ENCODE assay signal across 8 cellular contexts in the genomic region with DNA sequence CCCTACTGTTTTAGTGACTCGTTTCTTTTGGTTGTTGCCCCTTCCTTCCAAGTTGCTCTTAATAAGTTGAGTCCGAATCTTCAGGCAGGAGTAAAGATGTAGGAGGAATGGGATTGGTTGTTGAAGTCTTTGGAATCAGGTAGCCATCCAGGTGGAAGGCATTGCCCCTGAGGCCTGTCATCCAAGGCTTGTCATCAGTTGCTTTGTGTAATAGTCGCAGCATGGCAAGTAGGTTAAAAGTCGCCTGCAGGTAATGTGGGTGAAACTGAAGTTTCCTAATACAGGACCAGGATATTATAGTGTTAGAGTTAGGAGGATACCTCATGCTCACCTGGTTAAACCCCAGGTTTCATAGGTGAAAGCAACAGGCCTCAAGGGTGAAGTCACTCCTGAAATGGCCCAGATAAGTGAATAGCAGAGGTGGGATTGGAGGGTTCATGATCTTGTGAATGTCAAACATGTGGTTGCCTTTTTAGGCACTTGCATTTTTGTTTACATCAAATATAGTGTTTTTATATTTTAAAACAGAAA. TPM values are rescaled to one million over a fixed set of nuclear protein-coding genes. Genes with fewer than 3 reads are reported as not detected.
DNase-seq lines count a peak whose midpoint lies in the region; ATAC-seq and TF ChIP-seq lines count a peak whose summit lies in the region.

No MANE protein-coding gene starts in this region.

- TF ChIP-seq CTCF in nephron progenitor cell (IDR thresholded peaks at IDR 0.05) = no peak

- H4K20me1 ChIP-seq in BLaER1 = peaks cover 7% of the 10 kb centered on the region; the same call in 1 of the 2 replicates

- peaks cover 14 to 21% of the 10 kb centered on the region in 2 donors for H3K27me3 Mint-ChIP-seq in effector memory CD8-positive, alpha-beta T cell
- H3K27me3 Mint-ChIP-seq in nephron progenitor cell (ENCODE audit: low read depth, poor library complexity) = peaks cover 6% of the 10 kb centered on the region

- H3K4me1 ChIP-seq in BLaER1 = peaks cover 22% of the 10 kb centered on the region

- H3K9ac ChIP-seq in BLaER1 = peak overlapping the region; percentile 86

- H3K4me3 Mint-ChIP-seq in effector memory CD8-positive, alpha-beta T cell = peak overlapping the region; percentile 77 to 84
- H3K4me3 Mint-ChIP-seq in nephron progenitor cell = peak overlapping the region; percentile 91

- peak overlapping the region; percentile 89 to 91 for H3K27ac Mint-ChIP-seq in effector memory CD8-positive, alpha-beta T cell
- H3K27ac Mint-ChIP-seq in nephron progenitor cell = peak overlapping the region; percentile 90

- no peaks in the 10 kb centered on the region for H3K9me3 ChIP-seq in BLaER1
- H3K9me3 ChIP-seq in MG63 = no peaks in the 10 kb centered on the region

- peak overlapping the region; percentile 92 for H3K4me2 ChIP-seq in BLaER1

- H3K4me3 ChIP-seq in BLaER1 (peak overlapping the region; percentile 93), MG63 (peak overlapping the region; percentile 96)

- no peak for DNase-seq in MG63
- no peak for DNase-seq in effector memory CD8-positive, alpha-beta T cell
- no peak for DNase-seq in nephron progenitor cell
- no peak for DNase-seq in H4 (ENCODE audit: low spot score)
- no peak for DNase-seq in RPMI8226
- DNase-seq in activated effector memory CD4-positive, alpha-beta T cell treated with Interleukin-2 at 50 U/mL for 16 hours = no peak

- H3K27me3 ChIP-seq in BLaER1 (no peaks in the 10 kb centered on the region), MG63 (peaks cover 7% of the 10 kb centered on the region; the same call in 1 of the 2 replicates)

- peaks cover 13 to 25% of the 10 kb centered on the region in 2 donors for H3K4me1 Mint-ChIP-seq in effector memory CD8-positive, alpha-beta T cell (ENCODE audit: low read depth in 2 of 2)
- H3K4me1 Mint-ChIP-seq in nephron progenitor cell = peaks cover 29% of the 10 kb centered on the region

- no peak overlapping the region for H3K27ac ChIP-seq in BLaER1

- ATAC-seq in effector memory CD8-positive, alpha-beta T cell (replicated peaks) = no peak
- ATAC-seq in HG03097 (IDR thresholded peaks at IDR 0.05; ENCODE audit: low FRiP score, unreplicated experiment) = no peak

- H3K36me3 Mint-ChIP-seq in effector memory CD8-positive, alpha-beta T cell (ENCODE audit: insufficient read depth) = no peaks in the 10 kb centered on the region
- H3K36me3 Mint-ChIP-seq in nephron progenitor cell (ENCODE audit: low read depth) = peaks cover 24% of the 10 kb centered on the region

- H3K36me3 ChIP-seq in BLaER1 (peaks cover 14% of the 10 kb centered on the region), MG63 (peaks cover 6% of the 10 kb centered on the region)

- H3K9me3 Mint-ChIP-seq in effector memory CD8-positive, alpha-beta T cell = no peaks in the 10 kb centered on the region
- H3K9me3 Mint-ChIP-seq in nephron progenitor cell = no peaks in the 10 kb centered on the region

RNA-seq across cellular contexts. Expression of a gene that starts 0.9 kb away (rescaled TPM):
- 11.3 and 21.4 TPM in 2 replicates for total RNA-seq in MG63 (2014; rRNA removed; shearing (Covaris generic); ENCODE audit: low replicate concordance)
- total RNA-seq in H4 (2014; rRNA removed; shearing (Covaris generic)) = 21.8 and 25.3 TPM in 2 replicates

RNA-seq across cellular contexts. Expression of a gene that starts 29.1 kb away (rescaled TPM):
- not detected in 2 replicates for total RNA-seq in MG63 (2014; rRNA removed; shearing (Covaris generic); ENCODE audit: low replicate concordance)
- total RNA-seq in H4 (2014; rRNA removed; shearing (Covaris generic)) = 4.6 and 7.8 TPM in 2 replicates
